In the genomic region with DNA sequence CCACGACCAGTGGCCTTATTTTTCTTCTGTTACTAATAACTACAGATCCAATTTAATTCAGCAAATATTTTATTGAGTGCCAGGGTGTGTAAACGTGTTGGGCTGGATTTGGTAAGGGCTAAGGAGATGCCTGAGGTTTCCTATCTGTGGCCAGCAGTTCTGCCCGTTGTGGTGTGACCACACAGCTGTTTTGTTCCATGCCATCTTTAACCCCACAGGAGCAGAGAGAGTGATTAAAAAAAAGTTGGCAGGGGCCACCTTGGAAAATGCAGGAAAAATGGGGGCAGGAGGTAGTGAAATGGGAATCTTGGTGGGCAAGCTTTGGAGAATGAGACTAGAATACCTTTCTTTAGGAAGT, we compare ENCODE assay signal across 10 cellular contexts. TPM values are rescaled to one million over a fixed set of nuclear protein-coding genes. Genes with fewer than 3 reads are reported as not detected.
DNase-seq lines count a peak whose midpoint lies in the region; ATAC-seq, FAIRE-seq and TF ChIP-seq lines count a peak whose summit lies in the region.
"Had no signal": no experiment of that assay in that cellular context is flagged by ENCODE, and none has a peak within 500 bp of the region (broad histone marks: within the 10 kb centered on the region; RNA-seq: fewer than 3 reads in every experiment).

No MANE protein-coding gene starts in this region.

- no peak for TF ChIP-seq POLR2A in K562 (conservative IDR thresholded peaks at IDR 0.05)

- H3K27ac Mint-ChIP-seq in stimulated activated naive B cell treated with anti-CD40 and anti-IgM and Interleukin-4, amounts not matched to agents 10 μg/mL and 1 μg/mL and 100 μg/mL, for 72 hours: peak overlapping the region; percentile 98

- H3K27ac ChIP-seq in K562 (ENCODE audit: extremely low read depth, low read depth, low read length): no peak overlapping the region

- H4K20me1 ChIP-seq in K562 (replicated peaks; ENCODE audit: control insufficient read depth, insufficient read depth, low read length): no peaks in the 10 kb centered on the region

- DNase-seq in SKM-1 treated with dmso at 0.1 percent for 144 hours (lab: John Stamatoyannopoulos, UW; ENCODE audit: unreplicated experiment) (peak; percentile 22), SKM-1 (lab: John Stamatoyannopoulos, UW; ENCODE audit: unreplicated experiment) (no peak), NOMO-1 treated with DMSO at 0.1 percent for 48 hours (lab: John Stamatoyannopoulos, UW; ENCODE audit: unreplicated experiment) (peak; percentile 62), K562 (ENCODE audit: extremely low read depth in 1 of 4, low spot score in 3 of 4) (no peak), NCI-H1105 treated with DMSO at 0.1 percent for 48 hours (lab: John Stamatoyannopoulos, UW) (no peak), NCI-H187 treated with DMSO at 0.1 percent for 48 hours (lab: John Stamatoyannopoulos, UW) (no peak)
- no peak for DNase-seq in stimulated activated naive B cell treated with anti-CD40 and anti-IgM and Interleukin-4, amounts not matched to agents 10 μg/mL and 1 μg/mL and 100 μg/mL, for 72 hours
- DNase-seq: dermis blood vessel endothelial cell, NCI-H1436 treated with DMSO at 0.1 percent for 48 hours had no signal

- no peak for TF ChIP-seq EP300 in K562 (IDR thresholded peaks at IDR 0.05; ENCODE audit: low read length)

- H3K27me3 ChIP-seq in K562 (ENCODE audit: control insufficient read depth in 2 of 2, insufficient read depth in 2 of 2, low read length in 2 of 2): 0 out of 5 replicates have a peak, but pooled peaks cover 0 to 3% of the 10 kb centered on the region in 2 experiments

- 3% methylated on average over 3 of the region's 3 CpGs for WGBS in K562 (ENCODE audit: insufficient coverage, low coverage, missing lambda C conversion rate)

- H3K9me3 ChIP-seq in K562 (replicated peaks; ENCODE audit: control insufficient read depth, insufficient read depth, low read depth, low read length): no peaks in the 10 kb centered on the region

- POLR2A ChIA-PET in K562 (lab: Yijun Ruan, JAX): no interaction called here

- in situ Hi-C loops in K562 (cut with MboI): no loop called here

- H3K79me2 ChIP-seq in K562 (ENCODE audit: control insufficient read depth, insufficient read depth, low read length): no peaks in the 10 kb centered on the region

- H3K27me3 Mint-ChIP-seq in stimulated activated naive B cell treated with anti-CD40 and anti-IgM and Interleukin-4, amounts not matched to agents 10 μg/mL and 1 μg/mL and 100 μg/mL, for 72 hours: no peaks in the 10 kb centered on the region

- no peaks in the 10 kb centered on the region for H3K36me3 Mint-ChIP-seq in stimulated activated naive B cell treated with anti-CD40 and anti-IgM and Interleukin-4, amounts not matched to agents 10 μg/mL and 1 μg/mL and 100 μg/mL, for 72 hours

- H3K4me3 ChIP-seq in K562: no peak overlapping the region

- H3K4me3 Mint-ChIP-seq in stimulated activated naive B cell treated with anti-CD40 and anti-IgM and Interleukin-4, amounts not matched to agents 10 μg/mL and 1 μg/mL and 100 μg/mL, for 72 hours: peak overlapping the region; percentile 78 to 84

- TF ChIP-seq RAD21 in K562 (CRISPR knock-in tag; conservative IDR thresholded peaks at IDR 0.05 in 1 of 2, IDR thresholded peaks at IDR 0.05 in 1 of 2): no peak

- H3K9me1 ChIP-seq in K562 (ENCODE audit: control insufficient read depth, insufficient read depth, low read length): no peaks in the 10 kb centered on the region

- no peak for TF ChIP-seq CTCF in K562 (IDR thresholded peaks at IDR 0.05 in 2 of 3, conservative IDR thresholded peaks at IDR 0.05 in 1 of 3; ENCODE audit: insufficient read depth in 2 of 3, low read depth in 1 of 3, low read length in 3 of 3)

- no peaks in the 10 kb centered on the region for H3K9me3 Mint-ChIP-seq in stimulated activated naive B cell treated with anti-CD40 and anti-IgM and Interleukin-4, amounts not matched to agents 10 μg/mL and 1 μg/mL and 100 μg/mL, for 72 hours

- intact Hi-C loops in K562 (cut with micrococcal nuclease): no loop called here

- no peak for FAIRE-seq in K562 (lab: Jason Lieb, UNC)

- H3K9ac ChIP-seq in K562 (ENCODE audit: insufficient read depth in 1 of 2, low read depth in 2 of 2, low read length in 2 of 2): no peak overlapping the region

- no peak for ATAC-seq in K562
- no peak for ATAC-seq in stimulated activated naive B cell treated with anti-CD40 and anti-IgM and Interleukin-4, amounts not matched to agents 10 μg/mL and 1 μg/mL and 100 μg/mL, for 72 hours (replicated peaks)
- ATAC-seq in GM21723 (IDR thresholded peaks at IDR 0.05; ENCODE audit: unreplicated experiment): no peak

- CTCF ChIA-PET in K562 (lab: Yijun Ruan, JAX; ENCODE audit: low intra/inter-chr PET ratio): no interaction called here

- H3K4me1 Mint-ChIP-seq in stimulated activated naive B cell treated with anti-CD40 and anti-IgM and Interleukin-4, amounts not matched to agents 10 μg/mL and 1 μg/mL and 100 μg/mL, for 72 hours: peaks cover 20 to 48% of the 10 kb centered on the region in 2 donors

- H2AFZ ChIP-seq in K562 (ENCODE audit: low read depth, low read length): peak overlapping the region; percentile 68

- no TSS peak for BruUV-seq in K562 (replicated peaks; lab: Mats Ljungman, UMichigan)

- no peak overlapping the region for H3K4me2 ChIP-seq in K562 (ENCODE audit: insufficient read depth, low read length)

- no peaks in the 10 kb centered on the region; a peak in 1 of 5 replicates for H3K4me1 ChIP-seq in K562 (replicated peaks in 1 of 2; ENCODE audit: control insufficient read depth in 2 of 2, insufficient read depth in 2 of 2, low read length in 2 of 2)

- H3K36me3 ChIP-seq in K562 (ENCODE audit: control insufficient read depth, insufficient read depth, low read length): no peaks in the 10 kb centered on the region

TF ChIP-seq in K562, 482 proteins besides CTCF, POLR2A, EP300 and RAD21:
- TF ChIP-seq NCOA6 (IDR thresholded peaks at IDR 0.05): no peak
- TF ChIP-seq, protein P1, sequence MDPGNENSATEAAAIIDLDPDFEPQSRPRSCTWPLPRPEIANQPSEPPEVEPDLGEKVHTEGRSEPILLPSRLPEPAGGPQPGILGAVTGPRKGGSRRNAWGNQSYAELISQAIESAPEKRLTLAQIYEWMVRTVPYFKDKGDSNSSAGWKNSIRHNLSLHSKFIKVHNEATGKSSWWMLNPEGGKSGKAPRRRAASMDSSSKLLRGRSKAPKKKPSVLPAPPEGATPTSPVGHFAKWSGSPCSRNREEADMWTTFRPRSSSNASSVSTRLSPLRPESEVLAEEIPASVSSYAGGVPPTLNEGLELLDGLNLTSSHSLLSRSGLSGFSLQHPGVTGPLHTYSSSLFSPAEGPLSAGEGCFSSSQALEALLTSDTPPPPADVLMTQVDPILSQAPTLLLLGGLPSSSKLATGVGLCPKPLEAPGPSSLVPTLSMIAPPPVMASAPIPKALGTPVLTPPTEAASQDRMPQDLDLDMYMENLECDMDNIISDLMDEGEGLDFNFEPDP (CRISPR knock-in tag; IDR thresholded peaks at IDR 0.05): no peak

RNA-seq across cellular contexts. Expression of a gene that starts 1.1 kb away (rescaled TPM):
- not detected in 2 replicates for total RNA-seq in K562 (2011; cell fraction: chromatin; rRNA removed; ENCODE audit: low replicate concordance)
- not detected in 2 replicates for total RNA-seq in K562 (2011; cell fraction: nucleolus; rRNA removed)
- total RNA-seq in K562 (2011; cell fraction: nucleoplasm; rRNA removed): not detected in 2 replicates
- total RNA-seq in K562 (2014; rRNA removed): not detected in 2 replicates
- total RNA-seq in K562 (2014; rRNA removed; fragmentation: Illumina TruSeq; extraction: Trizol): not detected in 2 replicates
- 0.30 and 0.51 TPM in 2 replicates for total RNA-seq in K562 (2015; rRNA removed; fragmentation: Illumina TruSeq; extraction: Trizol)
- total RNA-seq in K562 (2021): 0.27 and 0.58 TPM in 2 replicates
- 0.07 TPM in 1 of 2 replicates, not detected in the other for polyA plus RNA-seq in K562 (2011; rRNA removed)
- polyA plus RNA-seq in K562 (2011; cell fraction: cytosol; rRNA removed): not detected in 2 replicates
- polyA plus RNA-seq in K562 (2011; cell fraction: nucleus; rRNA removed): not detected in 2 replicates
- polyA plus RNA-seq in K562 (2012): 0.10 TPM in 1 of 2 replicates, not detected in the other
- not detected in 2 replicates for polyA plus RNA-seq in K562 (2014; fragmentation: Illumina TruSeq; extraction: Trizol)
- not detected for polyA plus RNA-seq in K562 (2014; fragmentation: Nextera tagmentation; extraction: Ambion mirVana)
- 0.05 TPM in 1 of 2 replicates, not detected in the other for polyA plus RNA-seq in K562 (2014; rRNA removed)
- polyA minus RNA-seq in K562 (2011; rRNA and poly(A)+ RNA removed): not detected in 2 replicates
- polyA minus RNA-seq in K562 (2011; cell fraction: cytosol; rRNA and poly(A)+ RNA removed): not detected in 2 replicates
- polyA minus RNA-seq in K562 (2011; cell fraction: nucleus; rRNA and poly(A)+ RNA removed): not detected in 2 replicates

Comparison
In these comparisons a context has a peak if more than half of its experiments do, and no peak if none do; other contexts are left out.
1. DNase-seq: peak in SKM-1 treated with dmso at 0.1 percent for 144 hours (single experiment) and NOMO-1 treated with DMSO at 0.1 percent for 48 hours (single experiment); none in SKM-1 (single experiment), K562 (0 of 4), stimulated activated naive B cell treated with anti-CD40 and anti-IgM and Interleukin-4, amounts not matched to agents 10 μg/mL and 1 μg/mL and 100 μg/mL, for 72 hours (single experiment), NCI-H1105 treated with DMSO at 0.1 percent for 48 hours (single experiment) and NCI-H187 treated with DMSO at 0.1 percent for 48 hours (single experiment).